In genomic region chr2:241141214-241141770, GRCh38 we compare ENCODE assay signal across 26 cellular contexts. TPM values are rescaled to one million over a fixed set of nuclear protein-coding genes. Genes with fewer than 3 reads are reported as not detected.
DNase-seq lines count a peak whose midpoint lies in the region; ATAC-seq, FAIRE-seq and TF ChIP-seq lines count a peak whose summit lies in the region.
"Had no signal": no experiment of that assay in that cellular context is flagged by ENCODE, and none has a peak within 500 bp of the region (broad histone marks: within the 10 kb centered on the region; RNA-seq: fewer than 3 reads in every experiment).

No MANE protein-coding gene starts in this region.

- no peaks in the 10 kb centered on the region for H4K20me1 ChIP-seq in H9 (ENCODE audit: control insufficient read depth, insufficient read depth, insufficient read length)

- H3K23me2 ChIP-seq in H9 (ENCODE audit: insufficient read length, low read depth, low read length, poor library complexity, severe bottlenecking) = no peaks in the 10 kb centered on the region

- no peak for TF ChIP-seq POLR2A in H54 (IDR thresholded peaks at IDR 0.05; ENCODE audit: low read depth, low read length)

- H3T11ph ChIP-seq in H9 (ENCODE audit: low read length) = no peak overlapping the region

- H3K9me3 Mint-ChIP-seq in H9 (no peaks in the 10 kb centered on the region), endothelial cell (ENCODE audit: unreplicated experiment) (no peaks in the 10 kb centered on the region)
- H3K9me3 Mint-ChIP-seq: CD4-positive, alpha-beta memory T cell; GM23338 had no signal

- H3K14ac ChIP-seq in H9 (ENCODE audit: insufficient read depth, low read length) = no peak overlapping the region

- peaks cover 10 to 58% (median 50%) of the 10 kb centered on the region in 3 experiments; a peak in 6 of 7 replicates for H3K36me3 Mint-ChIP-seq in H9 (ENCODE audit: insufficient read depth in 1 of 3, low read depth in 3 of 3)
- H3K36me3 Mint-ChIP-seq in endothelial cell (ENCODE audit: low read depth, unreplicated experiment) = peaks cover 31% of the 10 kb centered on the region

- no peak overlapping the region for H3K18ac ChIP-seq in H9 (ENCODE audit: insufficient read length, low read depth, low read length)

- no peak overlapping the region for H2BK120ac ChIP-seq in H9 (ENCODE audit: low read depth, low read length, poor library complexity, severe bottlenecking)

- H4K91ac ChIP-seq in H9 (ENCODE audit: insufficient read length, low read depth, low read length) = no peak overlapping the region

- no peak overlapping the region; a peak in 1 of 5 replicates for H3K4me3 Mint-ChIP-seq in H9
- no peak overlapping the region for H3K4me3 Mint-ChIP-seq in endothelial cell (ENCODE audit: unreplicated experiment)
- H3K4me3 Mint-ChIP-seq: CD4-positive, alpha-beta memory T cell; GM23338 had no signal

- H2AFZ ChIP-seq in H9 (ENCODE audit: low read length) = no peak overlapping the region
- H2AFZ ChIP-seq: GM23338 had no signal

- no peaks in the 10 kb centered on the region for H3K79me2 ChIP-seq in H9 (ENCODE audit: insufficient read depth, low read length)

- no peak overlapping the region for H3K56ac ChIP-seq in H9 (ENCODE audit: insufficient read length, low read depth, low read length)

- H2BK20ac ChIP-seq in H9 (ENCODE audit: low read depth, low read length, poor library complexity, severe bottlenecking) = no peak overlapping the region

- H3K27me3 Mint-ChIP-seq in H9 (ENCODE audit: low read depth) (no peaks in the 10 kb centered on the region), endothelial cell (ENCODE audit: unreplicated experiment) (peaks cover 5% of the 10 kb centered on the region)
- H3K27me3 Mint-ChIP-seq: CD4-positive, alpha-beta memory T cell had no signal

- H3K4me1 Mint-ChIP-seq in H9 (no peaks in the 10 kb centered on the region), endothelial cell (ENCODE audit: unreplicated experiment) (peaks cover 3% of the 10 kb centered on the region)
- H3K4me1 Mint-ChIP-seq: GM23338 had no signal

- no peak overlapping the region for H3K23ac ChIP-seq in H9 (ENCODE audit: insufficient read length, low read depth, low read length)

- no peaks in the 10 kb centered on the region for H3K79me1 ChIP-seq in H9 (ENCODE audit: insufficient read depth, low read depth, low read length, poor library complexity, severe bottlenecking)

- POLR2A ChIA-PET in RWPE1 (lab: Yijun Ruan, JAX; ENCODE audit: low non-redundant PET) = no interaction called here

- CTCF ChIA-PET in RWPE1 (lab: Yijun Ruan, JAX) = interaction anchor here (0.6 kb wide), 1 partner anchor 283 kb away, joined by 3 read pairs; no protein-coding TSS in a partner anchor

- H3K27ac Mint-ChIP-seq in H9 (peak overlapping the region in 2 of 3 experiments; percentile 35 to 66; a peak in 3 of 7 replicates), endothelial cell (ENCODE audit: unreplicated experiment) (peak overlapping the region; percentile 50)

- no peaks in the 10 kb centered on the region for H3K27me3 ChIP-seq in H9 (ENCODE audit: insufficient read depth, low read length)
- H3K27me3 ChIP-seq: MG63, SJCRH30 had no signal

- no peak for ATAC-seq in sciatic nerve
- no peak for ATAC-seq in GM21723 (IDR thresholded peaks at IDR 0.05; ENCODE audit: unreplicated experiment)
- ATAC-seq: GM23338, PC-3, Right ventricle myocardium inferior had no signal

- H4K5ac ChIP-seq in H9 (ENCODE audit: insufficient read length, low read depth, low read length) = no peak overlapping the region

- H2BK12ac ChIP-seq in H9 (ENCODE audit: insufficient read length, low read depth, low read length) = no peak overlapping the region

- H2BK5ac ChIP-seq in H9 (ENCODE audit: insufficient read length, low read length) = no peak overlapping the region

- H3K4me1 ChIP-seq in H9 (ENCODE audit: insufficient read depth, low read length) = no peaks in the 10 kb centered on the region
- H3K4me1 ChIP-seq: SJCRH30 had no signal

- H2AK5ac ChIP-seq in H9 (ENCODE audit: insufficient read length, low read length) = no peak overlapping the region

- no peak overlapping the region for H2BK15ac ChIP-seq in H9 (ENCODE audit: low read depth, low read length)

- intact Hi-C loops in sciatic nerve (cut with DNase I) = loop anchor here (5.0 kb wide), 1 partner anchor 371 kb away; no protein-coding TSS in a partner anchor

- H3K27ac ChIP-seq in H9 (ENCODE audit: insufficient read length, low read depth, low read length) (no peak overlapping the region), RWPE1 (peak overlapping the region; percentile 25)
- H3K27ac ChIP-seq: SJCRH30 had no signal

- DNase-seq in H9 = no peak
- no peak for DNase-seq in RWPE1 (ENCODE audit: low spot score)
- no peak for DNase-seq in endothelial cell (ENCODE audit: low spot score)
- DNase-seq in sciatic nerve (ENCODE audit: low spot score) = peak; percentile 33
- no peak for DNase-seq in H54 (ENCODE audit: insufficient read length, low spot score)
- DNase-seq in dermis blood vessel endothelial cell = no peak
- DNase-seq: C1 segment of cervical spinal cord; CD4-positive, alpha-beta memory T cell; COR-L47; DMS53; HCEC 1CT; IMR-90; KG1; MG63; NCI-H1105 treated with DMSO at 0.1 percent for 48 hours; NCI-H146; NCI-H2029; NCI-H446; NCI-H524 treated with DMSO at 0.1 percent for 48 hours; NCI-H774; PC-3 had no signal

- WGBS in H9 (ENCODE audit: extremely low coverage, insufficient read length, low lambda C conversion rate) = no CpG with 5 or more reads among the region's 14 CpGs

- H3K9me3 ChIP-seq in H9 (ENCODE audit: control insufficient read depth, low read depth, low read length) = no peaks in the 10 kb centered on the region
- H3K9me3 ChIP-seq: MG63, SJCRH30 had no signal

- H4K8ac ChIP-seq in H9 (replicated peaks; ENCODE audit: insufficient read length, low read depth, low read length) = no peak overlapping the region

- TF ChIP-seq CTCF in H9 (conservative IDR thresholded peaks at IDR 0.05) (no peak), RWPE1 (conservative IDR thresholded peaks at IDR 0.05; ENCODE audit: low read depth) (no peak), endothelial cell (IDR thresholded peaks at IDR 0.05; ENCODE audit: unreplicated experiment) (no peak)

- no peak overlapping the region for H3K4me2 ChIP-seq in H9 (ENCODE audit: insufficient read depth, insufficient read length, low read length)
- H3K4me2 ChIP-seq: GM23338 had no signal

- H3K4ac ChIP-seq in H9 (ENCODE audit: low read depth, low read length) = no peak overlapping the region

- FAIRE-seq in H54 (lab: Jason Lieb, UNC) = no peak
- FAIRE-seq: GM18507 had no signal

- H3K9ac ChIP-seq in H9 (ENCODE audit: extremely low read depth, insufficient read length, low read length) = no peak overlapping the region

RNA-seq across cellular contexts. Expression of gene PASK, which starts 8.0 kb away (rescaled TPM):
- total RNA-seq in H9 (2021) (66.1 and 68.0 TPM in 2 replicates), endothelial cell (ENCODE audit: unreplicated experiment) (39.7 TPM), sciatic nerve (7.0 TPM), dermis blood vessel endothelial cell (4.4 and 9.2 TPM in 2 replicates)

RNA-seq across cellular contexts. Expression of gene PPP1R7, which starts 9.0 kb away (rescaled TPM):
- 60.2 and 60.4 TPM in 2 replicates for total RNA-seq in H9 (2021)
- total RNA-seq in endothelial cell (ENCODE audit: unreplicated experiment) = 61.6 TPM
- total RNA-seq in sciatic nerve = 45.3 TPM
- 47.6 and 55.1 TPM in 2 replicates for total RNA-seq in dermis blood vessel endothelial cell

RNA-seq across cellular contexts. Expression of gene MTERF4, which starts 39.2 kb away (rescaled TPM):
- total RNA-seq in H9 (2021) = 35.0 and 36.6 TPM in 2 replicates
- total RNA-seq in endothelial cell (ENCODE audit: unreplicated experiment) = 82.4 TPM
- total RNA-seq in sciatic nerve = 33.5 TPM
- 37.6 and 43.2 TPM in 2 replicates for total RNA-seq in dermis blood vessel endothelial cell

RNA-seq across cellular contexts. Expression of gene ANO7, which starts 47.2 kb away (rescaled TPM):
- total RNA-seq in H9 (2021) (3.9 and 5.2 TPM in 2 replicates), endothelial cell (ENCODE audit: unreplicated experiment) (16.1 TPM), sciatic nerve (3.8 TPM), dermis blood vessel endothelial cell (0.34 and 1.1 TPM in 2 replicates)
